14 cellular contexts compared by ENCODE assay signal in the genomic region with DNA sequence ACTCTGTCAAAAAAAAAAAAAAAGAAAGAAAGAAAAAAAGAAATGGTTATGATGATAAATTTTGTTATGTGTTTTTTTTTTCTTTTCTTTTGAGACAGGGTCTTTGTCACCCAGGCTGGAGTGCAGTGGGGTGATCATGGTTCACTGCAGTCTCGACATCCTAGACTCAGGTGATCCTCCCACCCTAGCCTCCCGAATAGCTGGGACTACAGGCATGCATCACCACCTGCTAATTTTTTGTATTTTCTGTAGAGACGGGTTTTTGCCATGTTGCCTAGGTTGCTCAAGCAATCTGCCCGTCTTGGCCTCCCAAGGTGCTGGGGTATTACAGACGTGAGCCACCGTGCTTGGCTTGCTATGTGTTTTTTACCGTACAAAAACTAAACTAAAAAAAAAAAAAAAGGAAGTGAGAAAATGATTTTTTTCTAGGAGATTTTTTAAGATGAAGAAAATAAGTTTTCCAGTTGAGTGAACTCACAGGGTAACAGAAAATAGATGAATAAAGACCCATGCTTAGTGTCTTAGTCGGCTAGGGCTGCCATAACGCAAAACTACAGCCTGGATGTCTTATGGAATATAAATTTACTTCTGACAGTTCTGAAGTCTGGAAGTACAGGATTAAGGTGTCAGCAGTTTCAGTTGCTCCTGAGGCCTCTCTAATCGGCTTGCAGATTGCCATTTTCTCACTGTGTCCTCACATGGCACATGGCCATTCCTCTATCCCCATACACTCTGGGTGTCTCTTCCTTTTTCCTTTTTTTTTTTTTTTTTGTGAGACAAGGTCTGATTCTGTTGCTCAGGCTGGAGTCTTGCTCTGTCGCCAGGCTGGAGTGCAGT. TPM values are rescaled to one million over a fixed set of nuclear protein-coding genes. Genes with fewer than 3 reads are reported as not detected.
DNase-seq lines count a peak whose midpoint lies in the region; ATAC-seq and TF ChIP-seq lines count a peak whose summit lies in the region.
"Had no signal": no experiment of that assay in that cellular context is flagged by ENCODE, and none has a peak within 500 bp of the region (broad histone marks: within the 10 kb centered on the region; RNA-seq: fewer than 3 reads in every experiment).

No MANE protein-coding gene starts in this region.

- DNase-seq in left kidney (ENCODE audit: low read depth, low spot score), result peak; percentile 7
- DNase-seq in NCI-H1048 (lab: John Stamatoyannopoulos, UW), result no peak
- no peak for DNase-seq in effector memory CD4-positive, alpha-beta T cell
- DNase-seq in effector CD8-positive, alpha-beta T cell (lab: John Stamatoyannopoulos, UW), result no peak
- no peak for DNase-seq in chondrocyte (ENCODE audit: low spot score)
- DNase-seq: foreskin fibroblast, NCI-H345, T1000 had no signal

- no peaks in the 10 kb centered on the region for H3K36me3 ChIP-seq in effector memory CD4-positive, alpha-beta T cell (ENCODE audit: control insufficient read depth, insufficient read depth, low read length)

- H3K27me3 Mint-ChIP-seq in chondrocyte (ENCODE audit: low read depth), result peaks cover 7% of the 10 kb centered on the region
- H3K27me3 Mint-ChIP-seq: progenitor cell of endocrine pancreas had no signal

- H3K27ac ChIP-seq in effector memory CD4-positive, alpha-beta T cell (ENCODE audit: insufficient read depth, low read length, poor library complexity, severe bottlenecking), result no peak overlapping the region

- H3K9me3 Mint-ChIP-seq in chondrocyte (ENCODE audit: low read depth), result peaks cover 10% of the 10 kb centered on the region

- TF ChIP-seq CTCF in chondrocyte (IDR thresholded peaks at IDR 0.05), result no peak

- no peak overlapping the region for H3K4me3 Mint-ChIP-seq in chondrocyte (ENCODE audit: unreplicated experiment)

- H3K27me3 ChIP-seq in effector memory CD4-positive, alpha-beta T cell (replicated peaks; ENCODE audit: control insufficient read depth, insufficient read depth, low read length, poor library complexity, severe bottlenecking), result no peaks in the 10 kb centered on the region

- no peaks in the 10 kb centered on the region for H3K4me1 Mint-ChIP-seq in chondrocyte (ENCODE audit: low read depth)

- H3K4me3 ChIP-seq in effector memory CD4-positive, alpha-beta T cell (ENCODE audit: insufficient read depth, low read depth, low read length, poor library complexity, severe bottlenecking), result no peak overlapping the region

- H3K9me3 ChIP-seq in effector memory CD4-positive, alpha-beta T cell (ENCODE audit: control insufficient read depth, low read length), result no peaks in the 10 kb centered on the region

- H3K27ac Mint-ChIP-seq in chondrocyte (ENCODE audit: unreplicated experiment), result no peak overlapping the region

- ATAC-seq in GM18868 (IDR thresholded peaks at IDR 0.05; ENCODE audit: unreplicated experiment), result peak; percentile 75
- ATAC-seq in GM21529 (IDR thresholded peaks at IDR 0.05; ENCODE audit: unreplicated experiment), result peak; percentile 69
- ATAC-seq in HG03439 (IDR thresholded peaks at IDR 0.05; ENCODE audit: unreplicated experiment), result peak; percentile 55

- H3K4me1 ChIP-seq in effector memory CD4-positive, alpha-beta T cell (ENCODE audit: control insufficient read depth, insufficient read depth, low read length, poor library complexity, severe bottlenecking), result no peaks in the 10 kb centered on the region

- no peaks in the 10 kb centered on the region for H3K36me3 Mint-ChIP-seq in chondrocyte (ENCODE audit: low read depth)

RNA-seq across cellular contexts. Expression of a gene that starts 13.2 kb away (rescaled TPM):
- total RNA-seq in chondrocyte, result not detected in 3 replicates
- total RNA-seq: cerebellum, lower leg skin, progenitor cell of endocrine pancreas had no signal

RNA-seq across cellular contexts. Expression of a gene that starts 15.9 kb away (rescaled TPM):
- 163 to 210 TPM (median 166 TPM) in 3 replicates for total RNA-seq in chondrocyte

RNA-seq across cellular contexts. Expression of a gene that starts 37.1 kb away (rescaled TPM):
- not detected in 3 replicates for total RNA-seq in chondrocyte
- total RNA-seq: cerebellum had no signal

RNA-seq across cellular contexts. Expression of a gene that starts 42.0 kb away (rescaled TPM):
- total RNA-seq in chondrocyte, result 27.6 to 32.5 TPM (median 29.1 TPM) in 3 replicates
